In the genomic region with DNA sequence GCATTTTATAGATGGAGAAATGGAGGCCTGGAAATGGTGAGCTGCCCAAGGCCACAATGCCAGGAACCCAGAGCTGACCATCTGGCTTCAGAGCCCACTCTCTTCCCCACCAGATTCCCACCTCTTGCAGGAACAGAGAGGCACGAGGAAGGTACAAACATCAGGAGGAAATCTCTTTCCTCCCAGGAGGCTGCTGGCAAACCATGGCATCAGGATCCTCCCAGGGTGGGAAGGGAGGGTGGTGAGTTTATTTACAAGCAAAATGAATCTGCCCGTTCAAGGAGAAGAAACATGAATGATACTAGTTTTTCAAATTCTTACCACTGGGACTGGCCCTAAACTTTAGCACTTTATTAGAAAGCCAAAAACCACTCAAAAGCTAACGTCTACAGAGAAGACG, we compare ENCODE assay signal across 17 cellular contexts.
DNase-seq lines count a peak whose midpoint lies in the region; ATAC-seq and TF ChIP-seq lines count a peak whose summit lies in the region.
"Had no signal": no experiment of that assay in that cellular context is flagged by ENCODE, and none has a peak within 500 bp of the region (broad histone marks: within the 10 kb centered on the region; RNA-seq: fewer than 3 reads in every experiment).

No MANE protein-coding gene starts in this region.

- no peak overlapping the region for H2BK120ac ChIP-seq in mesendoderm (ENCODE audit: low read depth, low read length)

- no peak overlapping the region for H3K18ac ChIP-seq in mesendoderm (ENCODE audit: low read length)

- H3K56ac ChIP-seq in mesendoderm (ENCODE audit: low read length): peak overlapping the region; percentile 15

- DNase-seq in heart left ventricle: no peak
- DNase-seq in Right ventricle myocardium superior: no peak
- DNase-seq in esophagus squamous epithelium (lab: John Stamatoyannopoulos, UW): no peak
- DNase-seq in mesendoderm: no peak
- no peak for DNase-seq in G401 (ENCODE audit: low spot score)
- DNase-seq in NCI-H2107 (lab: John Stamatoyannopoulos, UW): no peak
- DNase-seq: activated CD4-positive, alpha-beta T cell treated with anti-CD3 and anti-CD28 coated beads, Interleukin-2, amount 10 ng/mL, durations not matched to agents 24 days and 14 days; activated CD8-positive, alpha-beta memory T cell treated with anti-CD3 and anti-CD28 coated beads, Interleukin-2, amount 10 ng/mL, durations not matched to agents 7 days and 5 days; effector CD4-positive, alpha-beta T cell; NCI-H146; SJCRH30; stimulated activated CD4-positive, alpha-beta T cell treated with anti-CD3 and anti-CD28 coated beads, Interleukin-4, amount 100 ng/mL, for 4 hours; T-helper 1 cell had no signal

- intact Hi-C loops in heart left ventricle (cut with DNase I) (loop anchor here in 1 of 10 donors (5.0 kb wide), 1 partner anchor 77 kb away; the partner anchor contains the start of gene NXN), Right ventricle myocardium superior (cut with DNase I) (loop anchor here (10.0 kb wide), 1 partner anchor 74 kb away; the partner anchor contains the start of gene NXN), esophagus squamous epithelium (cut with DNase I) (no loop called here)

- no peak overlapping the region for H3K23ac ChIP-seq in mesendoderm (ENCODE audit: low read length)

- H4K5ac ChIP-seq in mesendoderm (ENCODE audit: low read length): peak overlapping the region; percentile 23

- H3K9ac ChIP-seq in mesendoderm (ENCODE audit: low read length): no peak overlapping the region
- no peak overlapping the region for H3K9ac ChIP-seq in stomach smooth muscle (ENCODE audit: low read length in 2 of 2)

- in situ Hi-C loops in G401 (cut with HindIII; ENCODE audit: low sequenced_read_pairs): no loop called here

- H3K79me2 ChIP-seq in mesendoderm (ENCODE audit: control insufficient read depth, insufficient read depth, low read length): peaks cover 61% of the 10 kb centered on the region

- TF ChIP-seq POLR2A in heart left ventricle (IDR thresholded peaks at IDR 0.05): no peak
- TF ChIP-seq POLR2A in esophagus squamous epithelium (IDR thresholded peaks at IDR 0.05): no peak

- no peak overlapping the region for H2AK5ac ChIP-seq in mesendoderm (ENCODE audit: low read length)

- H4K8ac ChIP-seq in mesendoderm (ENCODE audit: low read depth, low read length): no peak overlapping the region

- H3K27ac ChIP-seq in heart left ventricle (peak overlapping the region in 7 of 12 donors; percentile 77 to 93 (median 84)), esophagus squamous epithelium (peak overlapping the region in 3 of 4 donors; percentile 58 to 83 (median 79)), mesendoderm (ENCODE audit: low read depth, low read length) (no peak overlapping the region), stomach smooth muscle (ENCODE audit: low read length) (peak overlapping the region; percentile 18)
- H3K27ac ChIP-seq: SJCRH30 had no signal

- peaks cover 26% of the 10 kb centered on the region for H3K79me1 ChIP-seq in mesendoderm (ENCODE audit: low read length)

- H3K27me3 ChIP-seq in heart left ventricle (no peaks in the 10 kb centered on the region), esophagus squamous epithelium (no peaks in the 10 kb centered on the region), mesendoderm (ENCODE audit: insufficient read depth, low read length, poor library complexity) (no peaks in the 10 kb centered on the region), stomach smooth muscle (ENCODE audit: control insufficient read depth in 1 of 2, insufficient read depth in 2 of 2, low read length in 2 of 2) (no peaks in the 10 kb centered on the region)
- H3K27me3 ChIP-seq: SJCRH30 had no signal

- no peak for TF ChIP-seq CTCF in heart left ventricle (IDR thresholded peaks at IDR 0.05)
- TF ChIP-seq CTCF in esophagus squamous epithelium (IDR thresholded peaks at IDR 0.05): no peak

- H3K4me1 ChIP-seq in heart left ventricle (peaks cover 0 to 42% (median 24%) of the 10 kb centered on the region in 12 donors), esophagus squamous epithelium (peaks cover 4 to 85% (median 42%) of the 10 kb centered on the region in 3 donors), mesendoderm (ENCODE audit: control insufficient read depth, low read depth, low read length) (peaks cover 2% of the 10 kb centered on the region), stomach smooth muscle (ENCODE audit: control insufficient read depth, insufficient read depth, low read length) (peaks cover 51% of the 10 kb centered on the region)
- H3K4me1 ChIP-seq: SJCRH30 had no signal

- no peak overlapping the region for H3K4ac ChIP-seq in mesendoderm (ENCODE audit: low read depth, low read length)

- no peak overlapping the region for H3K4me2 ChIP-seq in mesendoderm (ENCODE audit: low read length)

- H3K4me3 ChIP-seq in heart left ventricle (no peak overlapping the region), esophagus squamous epithelium (no peak overlapping the region), mesendoderm (ENCODE audit: low read length) (no peak overlapping the region), stomach smooth muscle (ENCODE audit: low read length in 2 of 2) (no peak overlapping the region)
- H3K4me3 ChIP-seq: SJCRH30 had no signal

- no peak overlapping the region for H2BK15ac ChIP-seq in mesendoderm (replicated peaks; ENCODE audit: low read depth)

- H3K36me3 ChIP-seq in heart left ventricle: no peaks in the 10 kb centered on the region
- peaks cover 0 to 6% (median 0%) of the 10 kb centered on the region in 3 donors for H3K36me3 ChIP-seq in esophagus squamous epithelium
- H3K36me3 ChIP-seq in mesendoderm (ENCODE audit: control insufficient read depth, insufficient read depth, low read length): no peaks in the 10 kb centered on the region
- H3K36me3 ChIP-seq in stomach smooth muscle (ENCODE audit: control insufficient read depth in 2 of 2, insufficient read depth in 2 of 2, low read length in 2 of 2): no peaks in the 10 kb centered on the region
- H3K36me3 ChIP-seq: SJCRH30 had no signal

- ATAC-seq in heart left ventricle (no peak), Right ventricle myocardium superior (ENCODE audit: poor library complexity) (no peak), HG03354 (IDR thresholded peaks at IDR 0.05; ENCODE audit: poor library complexity, severe bottlenecking, unreplicated experiment) (no peak)
- ATAC-seq: activated CD8-positive, alpha-beta memory T cell treated with anti-CD3 and anti-CD28 coated beads, Interleukin-2, amount 10 ng/mL, durations not matched to agents 7 days and 5 days; activated naive CD4-positive, alpha-beta T cell treated with anti-CD3 and anti-CD28 coated beads, Interleukin-2, amount 50 U/mL, for 72 hours; natural killer cell treated with Interleukin-12 subunit alpha and Interleukin-12 subunit beta and Interleukin-15 and Interleukin-18, amount 100 ng/mL, for 72 hours had no signal

- H3K9me3 ChIP-seq in heart left ventricle: no peaks in the 10 kb centered on the region
- no peaks in the 10 kb centered on the region for H3K9me3 ChIP-seq in esophagus squamous epithelium
- no peaks in the 10 kb centered on the region for H3K9me3 ChIP-seq in stomach smooth muscle (ENCODE audit: control insufficient read depth in 2 of 2, low read length in 2 of 2)
- H3K9me3 ChIP-seq: SJCRH30 had no signal

- H2BK5ac ChIP-seq in mesendoderm (ENCODE audit: low read length): no peak overlapping the region

- 44 to 56% (median 49%) methylated on average over 4 of the region's 4 CpGs for WGBS in heart left ventricle, 4 donors
- WGBS in esophagus squamous epithelium, 2 donors: 37 to 53% methylated on average over 4 of the region's 4 CpGs
- no CpG with 5 or more reads among the region's 4 CpGs for WGBS in mesendoderm (ENCODE audit: extremely low coverage, insufficient coverage, low lambda C conversion rate)
